1 cellular context compared by ENCODE assay signal in genomic region chr7:100472854-100473499, GRCh38.
TF ChIP-seq lines count a peak whose summit lies in the region.

No MANE protein-coding gene starts in this region.

TF ChIP-seq in HEK293, 187 proteins besides CTCF, POLR2A, EP300 and RAD21 (continued from another document):
- TF ChIP-seq PATZ1 (tag by site-specific recombination; IDR thresholded peaks at IDR 0.05) (peak; percentile 77), WT1 (tag by site-specific recombination; IDR thresholded peaks at IDR 0.05) (peak; percentile 85), EGR2 (tag by site-specific recombination; IDR thresholded peaks at IDR 0.05; ENCODE audit: low read depth) (peak; percentile 61), ZNF585B (tag by site-specific recombination; IDR thresholded peaks at IDR 0.05) (no peak), SETDB1 (IDR thresholded peaks at IDR 0.05; ENCODE audit: insufficient read length, low read length) (no peak), PBX3 (CRISPR knock-in tag; IDR thresholded peaks at IDR 0.05) (no peak), ATF2 (tag by site-specific recombination; IDR thresholded peaks at IDR 0.05; ENCODE audit: low read depth) (no peak), ZNF830 (tag by site-specific recombination; IDR thresholded peaks at IDR 0.05; ENCODE audit: low read depth) (no peak), MEIS1 (CRISPR knock-in tag; IDR thresholded peaks at IDR 0.05; ENCODE audit: borderline replicate concordance) (no peak), ZNF24 (tag by site-specific recombination; IDR thresholded peaks at IDR 0.05) (no peak), ZNF366 (tag by site-specific recombination; conservative IDR thresholded peaks at IDR 0.05) (peak; percentile 59; the same call in 1 of the 2 replicates), ZBTB44 (tag by site-specific recombination; IDR thresholded peaks at IDR 0.05) (no peak), ZNF37A (tag by site-specific recombination; IDR thresholded peaks at IDR 0.05) (no peak), IKZF3 (tag by site-specific recombination; IDR thresholded peaks at IDR 0.05) (0 out of 2 replicates have a peak, but pooled peaks have one; percentile 40), ZNF394 (tag by site-specific recombination; IDR thresholded peaks at IDR 0.05; ENCODE audit: borderline replicate concordance) (peak; percentile 50; the same call in 1 of the 2 replicates), ZNF341 (tag by site-specific recombination; IDR thresholded peaks at IDR 0.05; ENCODE audit: low read depth) (peak; percentile 34), MYNN (tag by site-specific recombination; IDR thresholded peaks at IDR 0.05; ENCODE audit: borderline replicate concordance) (peak; percentile 74; the same call in 1 of the 2 replicates), SCRT2 (tag by site-specific recombination; IDR thresholded peaks at IDR 0.05) (peak; percentile 75), PRDM4 (tag by site-specific recombination; IDR thresholded peaks at IDR 0.05) (no peak), ZBTB8A (tag by site-specific recombination; IDR thresholded peaks at IDR 0.05) (no peak), ZNF529 (tag by site-specific recombination; IDR thresholded peaks at IDR 0.05; ENCODE audit: insufficient replicate concordance) (no peak), ZNF155 (tag by site-specific recombination; IDR thresholded peaks at IDR 0.05) (no peak), ZEB2 (tag by site-specific recombination; IDR thresholded peaks at IDR 0.05) (peak; percentile 38; the same call in 1 of the 2 replicates), SP2 (tag by site-specific recombination; IDR thresholded peaks at IDR 0.05) (peak; percentile 81), ZFHX2 (tag by site-specific recombination; conservative IDR thresholded peaks at IDR 0.05) (peak; percentile 76), PRDM10 (tag by site-specific recombination; IDR thresholded peaks at IDR 0.05) (0 out of 2 replicates have a peak, but pooled peaks have one; percentile 32), ZFP41 (tag by site-specific recombination; IDR thresholded peaks at IDR 0.05; ENCODE audit: borderline replicate concordance) (no peak), ZNF645 (tag by site-specific recombination; IDR thresholded peaks at IDR 0.05) (no peak), ZBTB17 (tag by site-specific recombination; IDR thresholded peaks at IDR 0.05) (peak; percentile 44; the same call in 1 of the 2 replicates), ZNF138 (tag by site-specific recombination; IDR thresholded peaks at IDR 0.05; ENCODE audit: borderline replicate concordance) (no peak)
